Comparison of ENCODE assay signal across 8 cellular contexts in genomic region chr12:2877959-2878732, GRCh38. TPM values are rescaled to one million over a fixed set of nuclear protein-coding genes. Genes with fewer than 3 reads are reported as not detected.
DNase-seq lines count a peak whose midpoint lies in the region; ATAC-seq and TF ChIP-seq lines count a peak whose summit lies in the region.

No MANE protein-coding gene starts in this region.

- H2BK12ac ChIP-seq in trophoblast cell (ENCODE audit: low read length), result no peak overlapping the region

- peak overlapping the region; percentile 88 for H4K91ac ChIP-seq in trophoblast cell (ENCODE audit: low read depth, low read length)

- H3K14ac ChIP-seq in trophoblast cell (ENCODE audit: low read length), result peak overlapping the region; percentile 93

- no peak overlapping the region for H3K9ac ChIP-seq in trophoblast cell (ENCODE audit: low read length)

- TF ChIP-seq CTCF in NB4 (IDR thresholded peaks at IDR 0.05; ENCODE audit: low read depth, low read length) (no peak), WI38 (IDR thresholded peaks at IDR 0.05; ENCODE audit: low read depth, low read length) (no peak), foreskin fibroblast (IDR thresholded peaks at IDR 0.05; ENCODE audit: low read depth, low read length) (no peak)

- H3K18ac ChIP-seq in trophoblast cell (ENCODE audit: low read length), result peak overlapping the region; percentile 39

- H3K23ac ChIP-seq in trophoblast cell (ENCODE audit: low read length), result no peak overlapping the region

- H2AK5ac ChIP-seq in trophoblast cell (ENCODE audit: low read length), result peak overlapping the region; percentile 84

- H3K79me1 ChIP-seq in trophoblast cell (ENCODE audit: low read length), result peaks cover 12% of the 10 kb centered on the region

- H3K4me1 ChIP-seq in trophoblast cell (ENCODE audit: control insufficient read depth in 1 of 2, insufficient read depth in 2 of 2, low read length in 2 of 2), result peaks cover 5 to 9% of the 10 kb centered on the region in 2 experiments

- H2BK5ac ChIP-seq in trophoblast cell (ENCODE audit: low read depth, low read length, poor library complexity), result no peak overlapping the region

- no peak overlapping the region for H2BK120ac ChIP-seq in trophoblast cell (ENCODE audit: insufficient read depth, low read length, poor library complexity)

- peak overlapping the region; percentile 92 for H4K8ac ChIP-seq in trophoblast cell (ENCODE audit: low read depth, low read length)

- H3K27me3 ChIP-seq in trophoblast cell (ENCODE audit: insufficient read depth, low read length), result no peaks in the 10 kb centered on the region

- H3K4ac ChIP-seq in trophoblast cell (ENCODE audit: low read depth, low read length), result peak overlapping the region; percentile 95

- no peaks in the 10 kb centered on the region for H3K9me3 ChIP-seq in trophoblast cell (ENCODE audit: insufficient read depth, low read depth, low read length)

- peak; percentile 59 for DNase-seq in ELF-1 (ENCODE audit: low read depth, low spot score)
- DNase-seq in NB4 (ENCODE audit: low read depth), result peak; percentile 84
- peak; percentile 41 to 73 for DNase-seq in foreskin fibroblast
- peak in 1 of 2 donors; percentile 18 for DNase-seq in trophoblast cell
- no peak for DNase-seq in activated CD4-positive, CD25-positive, alpha-beta regulatory T cell (lab: John Stamatoyannopoulos, UW)

- peak overlapping the region; percentile 90 for H4K12ac ChIP-seq in trophoblast cell (ENCODE audit: low read depth, low read length)

- TF ChIP-seq POLR2A in NB4 (IDR thresholded peaks at IDR 0.05; ENCODE audit: extremely low read depth, insufficient read length), result no peak

- H3K4me3 ChIP-seq in NB4 (ENCODE audit: low read depth, low read length) (peak overlapping the region; percentile 85), WI38 (ENCODE audit: low read depth, low read length) (peak overlapping the region; percentile 87), foreskin fibroblast (ENCODE audit: low read depth in 1 of 2, low read length in 2 of 2) (peak overlapping the region; percentile 60 to 92), trophoblast cell (ENCODE audit: low read depth, low read length) (peak overlapping the region; percentile 98)

- H3K36me3 ChIP-seq in trophoblast cell (ENCODE audit: control insufficient read depth in 1 of 2, insufficient read depth in 2 of 2, low read length in 2 of 2), result peaks cover 8 to 12% of the 10 kb centered on the region in 2 experiments

- H2AFZ ChIP-seq in trophoblast cell (ENCODE audit: insufficient read depth, low read length, poor library complexity), result no peak overlapping the region

- H3K79me2 ChIP-seq in trophoblast cell (ENCODE audit: control insufficient read depth, insufficient read depth, low read length, poor library complexity), result peaks cover 13% of the 10 kb centered on the region

- ATAC-seq in HG02885 (IDR thresholded peaks at IDR 0.05; ENCODE audit: poor library complexity, unreplicated experiment), result no peak
- ATAC-seq in GM18520 (IDR thresholded peaks at IDR 0.05; ENCODE audit: unreplicated experiment), result no peak

- no peak overlapping the region for H3K27ac ChIP-seq in trophoblast cell (ENCODE audit: low read depth, low read length)

- H3K4me2 ChIP-seq in trophoblast cell (ENCODE audit: low read length), result peak overlapping the region; percentile 72

- WGBS in trophoblast cell (ENCODE audit: extremely low coverage, insufficient coverage, insufficient read length), result no CpG with 5 or more reads among the region's 16 CpGs

RNA-seq across cellular contexts. Expression of gene RHNO1, which starts 1.1 kb away (rescaled TPM):
- 38.6 and 40.9 TPM in 2 replicates for polyA plus RNA-seq in trophoblast cell (2013)

RNA-seq across cellular contexts. Expression of gene FOXM1, which starts 1.2 kb away (rescaled TPM):
- 46.7 and 54.4 TPM in 2 replicates for polyA plus RNA-seq in trophoblast cell (2013)

RNA-seq across cellular contexts. Expression of gene TULP3, which starts 12.5 kb away (rescaled TPM):
- polyA plus RNA-seq in trophoblast cell (2013), result 25.8 and 26.0 TPM in 2 replicates

RNA-seq across cellular contexts. Expression of gene TEX52, which starts 21.3 kb away (rescaled TPM):
- not detected in 2 replicates for polyA plus RNA-seq in trophoblast cell (2013)

RNA-seq across cellular contexts. Expression of gene NRIP2, which starts 43.3 kb away (rescaled TPM):
- not detected in 2 replicates for polyA plus RNA-seq in trophoblast cell (2013)

Comparison
In these comparisons a context has a peak if more than half of its experiments do, and no peak if none do; other contexts are left out.
1. DNase-seq: peak in ELF-1 (single experiment), NB4 (single experiment) and foreskin fibroblast (2 of 2); none in activated CD4-positive, CD25-positive, alpha-beta regulatory T cell (0 of 4).
2. Peak in every context shown above with its lines, with median percentiles within 50 percentile points of each other: H3K4me3 ChIP-seq.